Comparison of ENCODE assay signal across 27 cellular contexts in genomic region chr13:99892866-99893504, GRCh38.
DNase-seq lines count a peak whose midpoint lies in the region; ATAC-seq, FAIRE-seq and TF ChIP-seq lines count a peak whose summit lies in the region.
"Had no signal": no experiment of that assay in that cellular context is flagged by ENCODE, and none has a peak within 500 bp of the region (broad histone marks: within the 10 kb centered on the region; RNA-seq: fewer than 3 reads in every experiment).

No MANE protein-coding gene starts in this region.

- no peaks in the 10 kb centered on the region for H3K9me3 Mint-ChIP-seq in activated CD8-positive, alpha-beta T cell treated with anti-CD3 and anti-CD28 coated beads, Interleukin-2, amount 10 ng/mL, durations not matched to agents 7 days and 5 days (ENCODE audit: insufficient read depth)
- H3K9me3 Mint-ChIP-seq in activated CD8-positive, alpha-beta T cell treated with anti-CD3 and anti-CD28 coated beads for 36 hours, result no peaks in the 10 kb centered on the region
- no peaks in the 10 kb centered on the region for H3K9me3 Mint-ChIP-seq in activated T-cell treated with anti-CD3 and anti-CD28 coated beads, Interleukin-2, amount 50 U/mL, for 4 hours
- H3K9me3 Mint-ChIP-seq: activated naive CD8-positive, alpha-beta T cell treated with anti-CD3 and anti-CD28 coated beads, Interleukin-2, amount 10 ng/mL, durations not matched to agents 7 days and 5 days; activated T-helper 2 cell treated with anti-CD3 and anti-CD28 coated beads, Interferon-gamma antibody, Interleukin-2, Interleukin-4, amounts not matched to agents 10 μg/mL and 5 μg/mL and 100 μg/mL, durations not matched to agents 14 hours and 24 hours and 36 hours had no signal

- H3K36me3 Mint-ChIP-seq in activated CD8-positive, alpha-beta T cell treated with anti-CD3 and anti-CD28 coated beads, Interleukin-2, amount 10 ng/mL, durations not matched to agents 7 days and 5 days (ENCODE audit: low read depth), result no peaks in the 10 kb centered on the region
- H3K36me3 Mint-ChIP-seq in activated CD8-positive, alpha-beta T cell treated with anti-CD3 and anti-CD28 coated beads for 36 hours (ENCODE audit: low read depth), result no peaks in the 10 kb centered on the region
- peaks cover 3% of the 10 kb centered on the region for H3K36me3 Mint-ChIP-seq in activated T-cell treated with anti-CD3 and anti-CD28 coated beads, Interleukin-2, amount 50 U/mL, for 4 hours (ENCODE audit: insufficient read depth)
- H3K36me3 Mint-ChIP-seq: activated naive CD8-positive, alpha-beta T cell treated with anti-CD3 and anti-CD28 coated beads, Interleukin-2, amount 10 ng/mL, durations not matched to agents 7 days and 5 days had no signal

- DNase-seq in activated CD8-positive, alpha-beta T cell treated with anti-CD3 and anti-CD28 coated beads, Interleukin-2, amount 10 ng/mL, durations not matched to agents 7 days and 5 days, result peak; percentile 12
- no peak for DNase-seq in activated CD8-positive, alpha-beta T cell treated with anti-CD3 and anti-CD28 coated beads for 36 hours
- no peak for DNase-seq in astrocyte of the cerebellum (ENCODE audit: low read depth)
- no peak for DNase-seq in activated T-cell treated with anti-CD3 and anti-CD28 coated beads, Interleukin-2, amount 50 U/mL, for 4 hours
- DNase-seq in CD1c-positive myeloid dendritic cell (ENCODE audit: extremely low spot score), result no peak
- no peak for DNase-seq in GM12891 (ENCODE audit: insufficient read length, low spot score)
- DNase-seq: 8988T; activated CD4-positive, alpha-beta T cell treated with anti-CD3 and anti-CD28 coated beads for 4 hours; activated naive CD8-positive, alpha-beta T cell treated with anti-CD3 and anti-CD28 coated beads, Interleukin-2, amount 10 ng/mL, durations not matched to agents 7 days and 5 days; brain microvascular endothelial cell; colonic mucosa; COR-L47; DND-41; left cardiac atrium; NCI-H1694 treated with DMSO at 0.1 percent for 48 hours; PC-3; SHP77 treated with DMSO at 0.1 percent for 48 hours; stimulated activated CD4-positive, alpha-beta T cell treated with anti-CD3 and anti-CD28 coated beads, Interleukin-2, amount 100 ng/mL, for 48 hours; stimulated activated naive CD4-positive, alpha-beta T cell; SW 1271; tibial artery had no signal

- CTCF ChIA-PET in activated CD8-positive, alpha-beta T cell treated with anti-CD3 and anti-CD28 coated beads, Interleukin-2, amount 10 ng/mL, durations not matched to agents 7 days and 5 days (lab: Charles Lee), result interaction anchor here (1.7 kb wide), 1 partner anchor 23 kb away, joined by 5 read pairs; no protein-coding TSS in a partner anchor
- CTCF ChIA-PET in activated CD8-positive, alpha-beta T cell treated with anti-CD3 and anti-CD28 coated beads for 36 hours (lab: Charles Lee), result interaction anchor here (1.5 kb wide), 1 partner anchor 622 kb away, joined by 3 read pairs; no protein-coding TSS in a partner anchor

- no peak overlapping the region for H3K4me3 Mint-ChIP-seq in activated CD8-positive, alpha-beta T cell treated with anti-CD3 and anti-CD28 coated beads, Interleukin-2, amount 10 ng/mL, durations not matched to agents 7 days and 5 days
- H3K4me3 Mint-ChIP-seq in activated CD8-positive, alpha-beta T cell treated with anti-CD3 and anti-CD28 coated beads for 36 hours, result no peak overlapping the region
- H3K4me3 Mint-ChIP-seq in activated T-cell treated with anti-CD3 and anti-CD28 coated beads, Interleukin-2, amount 50 U/mL, for 4 hours, result no peak overlapping the region
- H3K4me3 Mint-ChIP-seq: activated naive CD8-positive, alpha-beta T cell treated with anti-CD3 and anti-CD28 coated beads, Interleukin-2, amount 10 ng/mL, durations not matched to agents 7 days and 5 days had no signal

- no peaks in the 10 kb centered on the region for H3K9me3 ChIP-seq in iPS-18c (ENCODE audit: control insufficient read depth, insufficient read depth, low read length)
- H3K9me3 ChIP-seq: colonic mucosa, tibial artery had no signal

- intact Hi-C loops in activated CD8-positive, alpha-beta T cell treated with anti-CD3 and anti-CD28 coated beads for 36 hours (cut with micrococcal nuclease), result no loop called here

- in situ Hi-C loops in astrocyte of the cerebellum (cut with HindIII; ENCODE audit: low sequenced_read_pairs), result no loop called here

- no peak overlapping the region for H3K27ac Mint-ChIP-seq in activated CD8-positive, alpha-beta T cell treated with anti-CD3 and anti-CD28 coated beads, Interleukin-2, amount 10 ng/mL, durations not matched to agents 7 days and 5 days
- no peak overlapping the region for H3K27ac Mint-ChIP-seq in activated CD8-positive, alpha-beta T cell treated with anti-CD3 and anti-CD28 coated beads for 36 hours
- H3K27ac Mint-ChIP-seq: activated naive CD8-positive, alpha-beta T cell treated with anti-CD3 and anti-CD28 coated beads, Interleukin-2, amount 10 ng/mL, durations not matched to agents 7 days and 5 days; activated T-helper 2 cell treated with anti-CD3 and anti-CD28 coated beads, Interferon-gamma antibody, Interleukin-2, Interleukin-4, amounts not matched to agents 10 μg/mL and 5 μg/mL and 100 μg/mL, durations not matched to agents 14 hours and 24 hours and 36 hours had no signal

- TF ChIP-seq POLR2A in GM12891 (IDR thresholded peaks at IDR 0.05; ENCODE audit: low read depth, low read length), result no peak

- TF ChIP-seq CTCF in activated CD8-positive, alpha-beta T cell treated with anti-CD3 and anti-CD28 coated beads for 36 hours (IDR thresholded peaks at IDR 0.05), result no peak
- no peak for TF ChIP-seq CTCF in astrocyte of the cerebellum (IDR thresholded peaks at IDR 0.05; ENCODE audit: low read depth, low read length, missing control alignments)

- peaks cover 48% of the 10 kb centered on the region for H3K27me3 Mint-ChIP-seq in activated CD8-positive, alpha-beta T cell treated with anti-CD3 and anti-CD28 coated beads, Interleukin-2, amount 10 ng/mL, durations not matched to agents 7 days and 5 days (ENCODE audit: low read depth)
- H3K27me3 Mint-ChIP-seq in activated CD8-positive, alpha-beta T cell treated with anti-CD3 and anti-CD28 coated beads for 36 hours, result peaks cover 32% of the 10 kb centered on the region
- H3K27me3 Mint-ChIP-seq in activated T-cell treated with anti-CD3 and anti-CD28 coated beads, Interleukin-2, amount 50 U/mL, for 4 hours (ENCODE audit: low read depth), result peaks cover 35% of the 10 kb centered on the region

- H3K4me3 ChIP-seq in astrocyte of the cerebellum (ENCODE audit: low read depth, low read length) (peak overlapping the region; percentile 18), iPS-18c (ENCODE audit: insufficient read depth, low read depth, low read length) (0 out of 2 replicates have a peak overlapping the region, but pooled peaks have one; percentile 0)
- H3K4me3 ChIP-seq: colonic mucosa, smooth muscle cell, tibial artery had no signal

- H3K4me1 Mint-ChIP-seq in activated CD8-positive, alpha-beta T cell treated with anti-CD3 and anti-CD28 coated beads, Interleukin-2, amount 10 ng/mL, durations not matched to agents 7 days and 5 days (ENCODE audit: low read depth), result peaks cover 12% of the 10 kb centered on the region
- peaks cover 8% of the 10 kb centered on the region for H3K4me1 Mint-ChIP-seq in activated CD8-positive, alpha-beta T cell treated with anti-CD3 and anti-CD28 coated beads for 36 hours (ENCODE audit: low read depth)
- peaks cover 9% of the 10 kb centered on the region for H3K4me1 Mint-ChIP-seq in activated T-cell treated with anti-CD3 and anti-CD28 coated beads, Interleukin-2, amount 50 U/mL, for 4 hours (ENCODE audit: low read depth)

- no peak for FAIRE-seq in GM12891 (lab: Jason Lieb, UNC)
- FAIRE-seq: endometrium, TTC549 had no signal

- no peak for ATAC-seq in activated CD8-positive, alpha-beta T cell treated with anti-CD3 and anti-CD28 coated beads, Interleukin-2, amount 10 ng/mL, durations not matched to agents 7 days and 5 days
- no peak for ATAC-seq in activated CD8-positive, alpha-beta T cell treated with anti-CD3 and anti-CD28 coated beads for 36 hours
- ATAC-seq in activated T-cell treated with anti-CD3 and anti-CD28 coated beads, Interleukin-2, amount 50 U/mL, for 4 hours, result no peak
- ATAC-seq in GM18873 (IDR thresholded peaks at IDR 0.05; ENCODE audit: low FRiP score, unreplicated experiment), result no peak
- ATAC-seq: left cardiac atrium, PC-3 had no signal

- POLR2A ChIA-PET in activated CD8-positive, alpha-beta T cell treated with anti-CD3 and anti-CD28 coated beads, Interleukin-2, amount 10 ng/mL, durations not matched to agents 7 days and 5 days (lab: Charles Lee), result no interaction called here
- POLR2A ChIA-PET in activated CD8-positive, alpha-beta T cell treated with anti-CD3 and anti-CD28 coated beads for 36 hours (lab: Charles Lee), result no interaction called here

TF ChIP-seq in GM12891, 5 proteins besides CTCF, POLR2A, EP300 and RAD21:
- TF ChIP-seq POLR2AphosphoS5 (IDR thresholded peaks at IDR 0.05; ENCODE audit: low read depth, low read length) (no peak), PAX5 (IDR thresholded peaks at IDR 0.05; ENCODE audit: insufficient read depth, low read length, severe bottlenecking) (no peak), POU2F2 (IDR thresholded peaks at IDR 0.05; ENCODE audit: low read depth, low read length) (no peak), SPI1 (IDR thresholded peaks at IDR 0.05; ENCODE audit: low read depth, low read length) (no peak), TAF1 (IDR thresholded peaks at IDR 0.05; ENCODE audit: low read depth, low read length) (no peak)
